In the genomic region with DNA sequence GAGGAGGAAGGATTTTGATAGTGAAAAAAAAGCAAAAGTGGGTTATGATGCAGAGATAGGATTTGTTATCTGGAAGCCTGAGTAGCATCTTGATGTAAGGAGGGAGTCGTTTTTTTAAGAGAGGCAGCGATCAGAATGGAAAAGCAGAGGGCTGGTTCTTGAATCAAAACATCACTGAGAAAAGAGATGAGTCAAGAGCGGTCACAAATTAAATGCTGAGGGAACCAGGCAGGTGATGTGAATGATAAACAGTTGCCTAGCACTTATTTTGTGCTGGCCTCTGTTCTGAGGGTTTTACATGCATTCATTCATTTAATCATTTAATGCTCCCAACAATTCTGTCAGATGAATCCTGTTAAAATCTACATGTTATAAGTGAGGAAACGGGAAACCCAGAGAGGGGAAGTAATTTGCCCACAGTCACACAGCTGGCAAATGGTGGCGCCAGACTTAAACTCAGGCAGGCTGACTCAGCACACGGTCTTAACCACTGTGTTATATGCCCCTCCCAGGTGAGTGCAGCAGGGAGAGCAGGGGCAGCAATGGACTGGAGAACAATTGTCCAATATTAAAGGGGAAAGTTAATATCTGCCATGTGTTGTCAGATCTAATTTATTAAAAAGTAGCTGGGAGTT, we compare ENCODE assay signal across 19 cellular contexts. TPM values are rescaled to one million over a fixed set of nuclear protein-coding genes. Genes with fewer than 3 reads are reported as not detected.
DNase-seq lines count a peak whose midpoint lies in the region; ATAC-seq, FAIRE-seq and TF ChIP-seq lines count a peak whose summit lies in the region.
"Had no signal": no experiment of that assay in that cellular context is flagged by ENCODE, and none has a peak within 500 bp of the region (broad histone marks: within the 10 kb centered on the region; RNA-seq: fewer than 3 reads in every experiment).

No MANE protein-coding gene starts in this region.

- peaks cover 32% of the 10 kb centered on the region for H3K27me3 Mint-ChIP-seq in stimulated activated memory B cell treated with anti-CD40 and anti-IgM and Interleukin-4, amounts not matched to agents 10 μg/mL and 1 μg/mL and 100 μg/mL, for 72 hours
- H3K27me3 Mint-ChIP-seq in H9 (ENCODE audit: low read depth): peaks cover 1% of the 10 kb centered on the region

- H2BK120ac ChIP-seq in H9 (ENCODE audit: low read depth, low read length, poor library complexity, severe bottlenecking): no peak overlapping the region

- no peaks in the 10 kb centered on the region for H3K36me3 Mint-ChIP-seq in stimulated activated memory B cell treated with anti-CD40 and anti-IgM and Interleukin-4, amounts not matched to agents 10 μg/mL and 1 μg/mL and 100 μg/mL, for 72 hours
- H3K36me3 Mint-ChIP-seq in H9 (ENCODE audit: insufficient read depth in 1 of 3, low read depth in 3 of 3): no peaks in the 10 kb centered on the region
- H3K36me3 Mint-ChIP-seq: activated naive CD8-positive, alpha-beta T cell treated with anti-CD3 and anti-CD28 coated beads, Interleukin-2, amount 10 ng/mL, durations not matched to agents 7 days and 5 days had no signal

- H4K20me1 ChIP-seq in H9 (ENCODE audit: control insufficient read depth, insufficient read depth, insufficient read length): no peaks in the 10 kb centered on the region
- H4K20me1 ChIP-seq: BLaER1 had no signal

- no peak overlapping the region for H4K91ac ChIP-seq in H9 (ENCODE audit: insufficient read length, low read depth, low read length)

- no peak overlapping the region for H3K4me2 ChIP-seq in H9 (ENCODE audit: insufficient read depth, insufficient read length, low read length)
- H3K4me2 ChIP-seq: BLaER1, SK-N-SH had no signal

- peaks cover 3% of the 10 kb centered on the region for H3K9me3 Mint-ChIP-seq in stimulated activated memory B cell treated with anti-CD40 and anti-IgM and Interleukin-4, amounts not matched to agents 10 μg/mL and 1 μg/mL and 100 μg/mL, for 72 hours
- H3K9me3 Mint-ChIP-seq in H9: no peaks in the 10 kb centered on the region; a peak in 1 of 5 replicates
- H3K9me3 Mint-ChIP-seq: activated naive CD8-positive, alpha-beta T cell treated with anti-CD3 and anti-CD28 coated beads, Interleukin-2, amount 10 ng/mL, durations not matched to agents 7 days and 5 days had no signal

- H2AFZ ChIP-seq in H9 (ENCODE audit: low read length): no peak overlapping the region

- H3K27ac ChIP-seq in H9 (ENCODE audit: insufficient read length, low read depth, low read length): no peak overlapping the region
- H3K27ac ChIP-seq: BLaER1 had no signal

- H3K23me2 ChIP-seq in H9 (ENCODE audit: insufficient read length, low read depth, low read length, poor library complexity, severe bottlenecking): no peaks in the 10 kb centered on the region

- H2BK5ac ChIP-seq in H9 (ENCODE audit: insufficient read length, low read length): no peak overlapping the region

- ATAC-seq in stimulated activated memory B cell treated with anti-CD40 and anti-IgM and Interleukin-4, amounts not matched to agents 10 μg/mL and 1 μg/mL and 100 μg/mL, for 72 hours: no peak
- ATAC-seq: heart right ventricle had no signal

- no peak for FAIRE-seq in urothelium cell line (lab: Jason Lieb, UNC)
- FAIRE-seq: HTR-8/SVneo had no signal

- H3K9ac ChIP-seq in H9 (ENCODE audit: extremely low read depth, insufficient read length, low read length): no peak overlapping the region
- H3K9ac ChIP-seq: BLaER1, SK-N-SH had no signal

- no peak overlapping the region for H4K8ac ChIP-seq in H9 (replicated peaks; ENCODE audit: insufficient read length, low read depth, low read length)

- no peak overlapping the region for H4K5ac ChIP-seq in H9 (ENCODE audit: insufficient read length, low read depth, low read length)

- H3K79me2 ChIP-seq in H9 (ENCODE audit: insufficient read depth, low read length): no peaks in the 10 kb centered on the region

- no peak overlapping the region for H3K4ac ChIP-seq in H9 (ENCODE audit: low read depth, low read length)

- no peak overlapping the region for H3K27ac Mint-ChIP-seq in stimulated activated memory B cell treated with anti-CD40 and anti-IgM and Interleukin-4, amounts not matched to agents 10 μg/mL and 1 μg/mL and 100 μg/mL, for 72 hours
- no peak overlapping the region for H3K27ac Mint-ChIP-seq in H9
- H3K27ac Mint-ChIP-seq: activated naive CD8-positive, alpha-beta T cell treated with anti-CD3 and anti-CD28 coated beads, Interleukin-2, amount 10 ng/mL, durations not matched to agents 7 days and 5 days had no signal

- no peak overlapping the region for H2BK15ac ChIP-seq in H9 (ENCODE audit: low read depth, low read length)

- no peaks in the 10 kb centered on the region for H3K4me1 Mint-ChIP-seq in stimulated activated memory B cell treated with anti-CD40 and anti-IgM and Interleukin-4, amounts not matched to agents 10 μg/mL and 1 μg/mL and 100 μg/mL, for 72 hours
- H3K4me1 Mint-ChIP-seq in H9: peaks cover 0 to 12% of the 10 kb centered on the region in 2 experiments; a peak in 2 of 4 replicates

- H3K79me1 ChIP-seq in H9 (ENCODE audit: insufficient read depth, low read depth, low read length, poor library complexity, severe bottlenecking): no peaks in the 10 kb centered on the region

- peak; percentile 13 for DNase-seq in stimulated activated CD4-positive, alpha-beta T cell treated with anti-CD3 and anti-CD28 coated beads, Interleukin-15, amount 100 ng/mL, for 24 hours
- no peak for DNase-seq in stimulated activated CD4-positive, alpha-beta T cell treated with anti-CD3 and anti-CD28 coated beads, Interleukin-2, amount 100 ng/mL, for 24 hours
- DNase-seq in NOMO-1 treated with DMSO at 0.1 percent for 48 hours (lab: John Stamatoyannopoulos, UW; ENCODE audit: unreplicated experiment) (peak; percentile 54), urothelium cell line (ENCODE audit: low spot score) (peak; percentile 31), NCI-H2029 (lab: John Stamatoyannopoulos, UW) (no peak), H9 (no peak)
- DNase-seq in activated gamma-delta T cell treated with anti-CD3 and anti-CD28 coated beads, Interleukin-2, amount 50 U/mL, for 16 hours (ENCODE audit: low read depth): peak; percentile 5
- DNase-seq: activated naive CD8-positive, alpha-beta T cell treated with anti-CD3 and anti-CD28 coated beads, Interleukin-2, amount 10 ng/mL, durations not matched to agents 7 days and 5 days; heart right ventricle; naive B cell; NCI-H1417; NCI-H526 treated with DMSO at 0.1 percent for 48 hours; SK-N-SH; stimulated activated CD4-positive, alpha-beta T cell treated with anti-CD3 and anti-CD28 coated beads, Interleukin-4, amount 100 ng/mL, for 4 hours had no signal

- H3K18ac ChIP-seq in H9 (ENCODE audit: insufficient read length, low read depth, low read length): no peak overlapping the region

- H3K14ac ChIP-seq in H9 (ENCODE audit: insufficient read depth, low read length): no peak overlapping the region

- TF ChIP-seq CTCF in H9 (conservative IDR thresholded peaks at IDR 0.05): no peak

- H2BK20ac ChIP-seq in H9 (ENCODE audit: low read depth, low read length, poor library complexity, severe bottlenecking): no peak overlapping the region

- no peak overlapping the region for H2AK5ac ChIP-seq in H9 (ENCODE audit: insufficient read length, low read length)

- H3K9me3 ChIP-seq in H9 (ENCODE audit: control insufficient read depth, low read depth, low read length): no peaks in the 10 kb centered on the region
- H3K9me3 ChIP-seq: BLaER1, heart right ventricle, SK-N-SH had no signal

- peaks cover 3% of the 10 kb centered on the region for H3K27me3 ChIP-seq in H9 (ENCODE audit: insufficient read depth, low read length)
- H3K27me3 ChIP-seq: BLaER1 had no signal

- H3K4me3 Mint-ChIP-seq in stimulated activated memory B cell treated with anti-CD40 and anti-IgM and Interleukin-4, amounts not matched to agents 10 μg/mL and 1 μg/mL and 100 μg/mL, for 72 hours: no peak overlapping the region
- H3K4me3 Mint-ChIP-seq in H9: no peak overlapping the region
- H3K4me3 Mint-ChIP-seq: activated naive CD8-positive, alpha-beta T cell treated with anti-CD3 and anti-CD28 coated beads, Interleukin-2, amount 10 ng/mL, durations not matched to agents 7 days and 5 days; naive B cell had no signal

- H3K23ac ChIP-seq in H9 (ENCODE audit: insufficient read length, low read depth, low read length): no peak overlapping the region

- H3T11ph ChIP-seq in H9 (ENCODE audit: low read length): no peak overlapping the region

- no CpG with 5 or more reads among the region's 6 CpGs for WGBS in H9 (ENCODE audit: extremely low coverage, insufficient read length, low lambda C conversion rate)

- H2BK12ac ChIP-seq in H9 (ENCODE audit: insufficient read length, low read depth, low read length): no peak overlapping the region

- H3K56ac ChIP-seq in H9 (ENCODE audit: insufficient read length, low read depth, low read length): no peak overlapping the region

- H3K4me1 ChIP-seq in H9 (ENCODE audit: insufficient read depth, low read length): no peaks in the 10 kb centered on the region

RNA-seq across cellular contexts. Expression of gene SIGLECL1, which starts 21.4 kb away (rescaled TPM):
- total RNA-seq in H9 (2021): not detected in 2 replicates
- total RNA-seq: activated naive CD8-positive, alpha-beta T cell treated with anti-CD3 and anti-CD28 coated beads, Interleukin-2, amount 10 ng/mL, durations not matched to agents 7 days and 5 days; chondrocyte; epithelial cell of proximal tubule; heart right ventricle had no signal

RNA-seq across cellular contexts. Expression of gene IGLON5, which starts 39.1 kb away (rescaled TPM):
- total RNA-seq in H9 (2021): 41.4 and 42.3 TPM in 2 replicates

RNA-seq across cellular contexts. Expression of gene CD33, which starts 47.4 kb away (rescaled TPM):
- 0.09 and 0.35 TPM in 2 replicates for total RNA-seq in H9 (2021)
- total RNA-seq: chondrocyte, epithelial cell of proximal tubule had no signal

Comparison
In these comparisons a context has a peak if more than half of its experiments do, and no peak if none do; other contexts are left out.
1. DNase-seq: peak in stimulated activated CD4-positive, alpha-beta T cell treated with anti-CD3 and anti-CD28 coated beads, Interleukin-15, amount 100 ng/mL, for 24 hours (single experiment), NOMO-1 treated with DMSO at 0.1 percent for 48 hours (single experiment), activated gamma-delta T cell treated with anti-CD3 and anti-CD28 coated beads, Interleukin-2, amount 50 U/mL, for 16 hours (single experiment) and urothelium cell line (single experiment); none in stimulated activated CD4-positive, alpha-beta T cell treated with anti-CD3 and anti-CD28 coated beads, Interleukin-2, amount 100 ng/mL, for 24 hours (0 of 2), NCI-H2029 (single experiment) and H9 (single experiment).